ENCODE assay signal across 19 cellular contexts in genomic region chr7:90210475-90210874, GRCh38. TPM values are rescaled to one million over a fixed set of nuclear protein-coding genes. Genes with fewer than 3 reads are reported as not detected.
DNase-seq lines count a peak whose midpoint lies in the region; ATAC-seq, FAIRE-seq and TF ChIP-seq lines count a peak whose summit lies in the region.
"Had no signal": no experiment of that assay in that cellular context is flagged by ENCODE, and none has a peak within 500 bp of the region (broad histone marks: within the 10 kb centered on the region; RNA-seq: fewer than 3 reads in every experiment).

No MANE protein-coding gene starts in this region.

- TF ChIP-seq CTCF in HCT116 (IDR thresholded peaks at IDR 0.05 in 2 of 3, conservative IDR thresholded peaks at IDR 0.05 in 1 of 3; ENCODE audit: borderline replicate concordance in 1 of 3, insufficient read depth in 1 of 3, low read depth in 2 of 3, low read length in 2 of 3) = no peak
- no peak for TF ChIP-seq CTCF in astrocyte (IDR thresholded peaks at IDR 0.05; ENCODE audit: insufficient read depth, low read depth, low read length)
- TF ChIP-seq CTCF in liver (IDR thresholded peaks at IDR 0.05; ENCODE audit: low read depth, low read length, missing input control) = no peak
- no peak for TF ChIP-seq CTCF in endodermal cell (conservative IDR thresholded peaks at IDR 0.05)

- H3K27me3 Mint-ChIP-seq in astrocyte (ENCODE audit: low read depth, unreplicated experiment) = peaks cover 4% of the 10 kb centered on the region
- H3K27me3 Mint-ChIP-seq in activated T-helper 2 cell treated with anti-CD3 and anti-CD28 coated beads, Interferon-gamma antibody, Interleukin-2, Interleukin-4, amounts not matched to agents 10 μg/mL and 5 μg/mL and 100 μg/mL, durations not matched to agents 14 hours and 24 hours and 36 hours (ENCODE audit: low read depth) = peaks cover 27% of the 10 kb centered on the region
- H3K27me3 Mint-ChIP-seq in endodermal cell (ENCODE audit: insufficient read depth) = peaks cover 21% of the 10 kb centered on the region

- intact Hi-C loops in HCT116 (cut with micrococcal nuclease) = loop anchor here (2.0 to 5.0 kb wide), 2 partner anchors 32 to 53 kb away; no protein-coding TSS in a partner anchor
- intact Hi-C loops in activated T-helper 2 cell treated with anti-CD3 and anti-CD28 coated beads, Interferon-gamma antibody, Interleukin-2, Interleukin-4, amounts not matched to agents 10 μg/mL and 5 μg/mL and 100 μg/mL, durations not matched to agents 14 hours and 24 hours and 36 hours (cut with micrococcal nuclease) = no loop called here

- CTCF ChIA-PET in HCT116 (lab: Charles Lee) = interaction anchor here (1.0 kb wide), 1 partner anchor 54 kb away, joined by 3 read pairs; no protein-coding TSS in a partner anchor

- TF ChIP-seq RAD21 in HCT116 (IDR thresholded peaks at IDR 0.05; ENCODE audit: low read depth) (no peak), liver (IDR thresholded peaks at IDR 0.05) (no peak)

- RAD21 ChIA-PET in HCT116 (lab: Charles Lee; ENCODE audit: low non-redundant PET in 1 of 2, low total read pairs in 2 of 2, uncharacterized antibody in 2 of 2, unreplicated experiment in 2 of 2) = no interaction called here

- H3K27ac ChIP-seq in HCT116 (ENCODE audit: low read depth, low read length) (no peak overlapping the region), astrocyte (ENCODE audit: low read depth, low read length) (no peak overlapping the region), liver (ENCODE audit: low read depth in 1 of 2, low read length in 2 of 2) (no peak overlapping the region), stomach smooth muscle (ENCODE audit: low read length) (peak overlapping the region; percentile 84), endodermal cell (ENCODE audit: low read depth, low read length) (no peak overlapping the region)

- H2AFZ ChIP-seq in HCT116 (ENCODE audit: low read depth, low read length, poor library complexity, severe bottlenecking) = peak overlapping the region; percentile 38
- no peak overlapping the region for H2AFZ ChIP-seq in astrocyte (ENCODE audit: low read depth, low read length)

- WGBS in liver = 37% methylated on average over 5 of the region's 5 CpGs
- WGBS in endodermal cell (ENCODE audit: insufficient coverage in 1 of 2, insufficient read length in 1 of 2), 2 experiments = 40 to 73% methylated on average over 1 to 5 of the region's 5 CpGs

- H3K9me2 ChIP-seq in HCT116 (ENCODE audit: insufficient read depth) = no peaks in the 10 kb centered on the region

- no peaks in the 10 kb centered on the region for H3K9me3 Mint-ChIP-seq in astrocyte (ENCODE audit: unreplicated experiment)
- H3K9me3 Mint-ChIP-seq in activated T-helper 2 cell treated with anti-CD3 and anti-CD28 coated beads, Interferon-gamma antibody, Interleukin-2, Interleukin-4, amounts not matched to agents 10 μg/mL and 5 μg/mL and 100 μg/mL, durations not matched to agents 14 hours and 24 hours and 36 hours = no peaks in the 10 kb centered on the region
- H3K9me3 Mint-ChIP-seq in endodermal cell = no peaks in the 10 kb centered on the region
- H3K9me3 Mint-ChIP-seq: stimulated activated effector memory CD8-positive, alpha-beta T cell treated with anti-CD3 and anti-CD28 coated beads, Interleukin-12 subunit alpha, Interleukin-12 subunit beta, amount 100 ng/mL, for 72 hours had no signal

- no peak for ATAC-seq in HCT116

- H3K4me1 Mint-ChIP-seq in astrocyte (ENCODE audit: low read depth, unreplicated experiment) (peaks cover 5% of the 10 kb centered on the region), endodermal cell (peaks cover 13% of the 10 kb centered on the region)
- H3K4me1 Mint-ChIP-seq in activated T-helper 2 cell treated with anti-CD3 and anti-CD28 coated beads, Interferon-gamma antibody, Interleukin-2, Interleukin-4, amounts not matched to agents 10 μg/mL and 5 μg/mL and 100 μg/mL, durations not matched to agents 14 hours and 24 hours and 36 hours (ENCODE audit: low read depth) = no peaks in the 10 kb centered on the region
- H3K4me1 Mint-ChIP-seq: CD4-positive, CD25-positive, alpha-beta regulatory T cell; stimulated activated effector memory CD8-positive, alpha-beta T cell treated with anti-CD3 and anti-CD28 coated beads, Interleukin-12 subunit alpha, Interleukin-12 subunit beta, amount 100 ng/mL, for 72 hours had no signal

- no peak for DNase-seq in HCT116 (ENCODE audit: low read depth, low spot score)
- DNase-seq in astrocyte (ENCODE audit: low read depth) = no peak
- no peak for DNase-seq in pons (ENCODE audit: low spot score)
- DNase-seq in activated T-helper 2 cell treated with anti-CD3 and anti-CD28 coated beads, Interferon-gamma antibody, Interleukin-2, Interleukin-4, amounts not matched to agents 10 μg/mL and 5 μg/mL and 100 μg/mL, durations not matched to agents 14 hours and 24 hours and 36 hours (ENCODE audit: low spot score) = no peak
- no peak for DNase-seq in endodermal cell
- DNase-seq: activated CD4-positive, alpha-beta T cell treated with anti-CD3 and anti-CD28 coated beads, Interleukin-2, amount 50 U/mL, for 4 hours; CD4-positive, CD25-positive, alpha-beta regulatory T cell; MV-4-11; NCI-H345; stimulated activated CD4-positive, alpha-beta T cell treated with anti-CD3 and anti-CD28 coated beads, Interleukin-4, amount 100 ng/mL, for 1 hour had no signal

- TF ChIP-seq POLR2A in HCT116 (IDR thresholded peaks at IDR 0.05; ENCODE audit: borderline replicate concordance, extremely low read depth, insufficient read depth, insufficient read length) = no peak

- H3K9ac ChIP-seq in HCT116 (ENCODE audit: low read length) (no peak overlapping the region), astrocyte (ENCODE audit: low read length) (no peak overlapping the region), liver (ENCODE audit: low read depth in 1 of 2, low read length in 2 of 2) (peak overlapping the region in 1 of 2 donors; percentile 92), stomach smooth muscle (ENCODE audit: low read length in 2 of 2) (peak overlapping the region; percentile 71 to 89), endodermal cell (ENCODE audit: extremely low read depth, low read length, poor library complexity, severe bottlenecking) (no peak overlapping the region)
- H3K9ac ChIP-seq: parathyroid adenoma had no signal

- H4K20me1 ChIP-seq in HCT116 (ENCODE audit: insufficient read depth) (no peaks in the 10 kb centered on the region), astrocyte (ENCODE audit: insufficient read depth, low read length) (no peaks in the 10 kb centered on the region)

- no peaks in the 10 kb centered on the region for H3K9me3 ChIP-seq in HCT116 (ENCODE audit: control insufficient read depth in 1 of 2, insufficient read depth in 1 of 2, low read depth in 1 of 2, low read length in 2 of 2)
- H3K9me3 ChIP-seq in astrocyte (ENCODE audit: insufficient read depth, low read depth, low read length) = no peaks in the 10 kb centered on the region
- H3K9me3 ChIP-seq in liver (ENCODE audit: control insufficient read depth in 4 of 4, low read length in 3 of 4) = no peaks in the 10 kb centered on the region
- H3K9me3 ChIP-seq in stomach smooth muscle (ENCODE audit: control insufficient read depth in 2 of 2, low read length in 2 of 2) = no peaks in the 10 kb centered on the region
- H3K9me3 ChIP-seq in endodermal cell (ENCODE audit: control insufficient read depth, low read length) = no peaks in the 10 kb centered on the region

- POLR2A ChIA-PET in HCT116 (lab: Charles Lee) = no interaction called here

- peak overlapping the region; percentile 82 for H3K4me3 Mint-ChIP-seq in astrocyte (ENCODE audit: unreplicated experiment)
- no peak overlapping the region for H3K4me3 Mint-ChIP-seq in activated T-helper 2 cell treated with anti-CD3 and anti-CD28 coated beads, Interferon-gamma antibody, Interleukin-2, Interleukin-4, amounts not matched to agents 10 μg/mL and 5 μg/mL and 100 μg/mL, durations not matched to agents 14 hours and 24 hours and 36 hours (ENCODE audit: low read depth)
- H3K4me3 Mint-ChIP-seq in endodermal cell = no peak overlapping the region

- no peak for FAIRE-seq in astrocyte (lab: Jason Lieb, UNC)
- FAIRE-seq: endometrium, G401.6, GM18507 had no signal

- H3K36me3 ChIP-seq in HCT116 (ENCODE audit: control insufficient read depth in 1 of 2, insufficient read depth in 2 of 2, low read length in 2 of 2) (no peaks in the 10 kb centered on the region), astrocyte (ENCODE audit: insufficient read depth, low read length) (no peaks in the 10 kb centered on the region), liver (ENCODE audit: control insufficient read depth in 4 of 4, insufficient read depth in 3 of 4, low read depth in 1 of 4, low read length in 3 of 4) (no peaks in the 10 kb centered on the region), stomach smooth muscle (ENCODE audit: control insufficient read depth in 2 of 2, insufficient read depth in 2 of 2, low read length in 2 of 2) (no peaks in the 10 kb centered on the region), endodermal cell (ENCODE audit: control insufficient read depth, insufficient read depth, low read length) (no peaks in the 10 kb centered on the region)

- H3K79me2 ChIP-seq in HCT116 (ENCODE audit: insufficient read depth, low read length) = peaks cover 4% of the 10 kb centered on the region; the same call in 1 of the 2 replicates
- no peaks in the 10 kb centered on the region for H3K79me2 ChIP-seq in astrocyte (ENCODE audit: insufficient read depth, low read length)
- H3K79me2 ChIP-seq: parathyroid adenoma had no signal

- peaks cover 9 to 22% of the 10 kb centered on the region in 2 experiments for H3K4me1 ChIP-seq in HCT116 (ENCODE audit: control insufficient read depth in 1 of 2, insufficient read depth in 2 of 2, low read length in 2 of 2)
- peaks cover 12% of the 10 kb centered on the region for H3K4me1 ChIP-seq in astrocyte (ENCODE audit: insufficient read depth, low read length)
- peaks cover 0 to 22% (median 13%) of the 10 kb centered on the region in 4 donors for H3K4me1 ChIP-seq in liver (ENCODE audit: control insufficient read depth in 4 of 4, insufficient read depth in 4 of 4, low read length in 3 of 4)
- H3K4me1 ChIP-seq in stomach smooth muscle (ENCODE audit: control insufficient read depth, insufficient read depth, low read length) = peaks cover 13% of the 10 kb centered on the region
- H3K4me1 ChIP-seq in endodermal cell (ENCODE audit: control insufficient read depth, insufficient read depth, low read length) = no peaks in the 10 kb centered on the region

- H3K36me3 Mint-ChIP-seq in astrocyte (ENCODE audit: low read depth, unreplicated experiment) (no peaks in the 10 kb centered on the region), endodermal cell (ENCODE audit: low read depth) (no peaks in the 10 kb centered on the region)
- H3K36me3 Mint-ChIP-seq in activated T-helper 2 cell treated with anti-CD3 and anti-CD28 coated beads, Interferon-gamma antibody, Interleukin-2, Interleukin-4, amounts not matched to agents 10 μg/mL and 5 μg/mL and 100 μg/mL, durations not matched to agents 14 hours and 24 hours and 36 hours (ENCODE audit: low read depth) = no peaks in the 10 kb centered on the region
- H3K36me3 Mint-ChIP-seq: CD4-positive, CD25-positive, alpha-beta regulatory T cell; stimulated activated effector memory CD8-positive, alpha-beta T cell treated with anti-CD3 and anti-CD28 coated beads, Interleukin-12 subunit alpha, Interleukin-12 subunit beta, amount 100 ng/mL, for 72 hours had no signal

- H3K27ac Mint-ChIP-seq in astrocyte (ENCODE audit: unreplicated experiment) (no peak overlapping the region), endodermal cell (no peak overlapping the region)
- no peak overlapping the region for H3K27ac Mint-ChIP-seq in activated T-helper 2 cell treated with anti-CD3 and anti-CD28 coated beads, Interferon-gamma antibody, Interleukin-2, Interleukin-4, amounts not matched to agents 10 μg/mL and 5 μg/mL and 100 μg/mL, durations not matched to agents 14 hours and 24 hours and 36 hours
- H3K27ac Mint-ChIP-seq: CD4-positive, CD25-positive, alpha-beta regulatory T cell; stimulated activated effector memory CD8-positive, alpha-beta T cell treated with anti-CD3 and anti-CD28 coated beads, Interleukin-12 subunit alpha, Interleukin-12 subunit beta, amount 100 ng/mL, for 72 hours had no signal

- BruUV-seq in HCT116 (replicated peaks; lab: Mats Ljungman, UMichigan) = no TSS peak

- no peaks in the 10 kb centered on the region for H3K27me3 ChIP-seq in HCT116 (ENCODE audit: insufficient read depth, low read length)
- H3K27me3 ChIP-seq in astrocyte (ENCODE audit: insufficient read depth, low read length) = peaks cover 5% of the 10 kb centered on the region
- no peaks in the 10 kb centered on the region for H3K27me3 ChIP-seq in liver (ENCODE audit: control insufficient read depth in 4 of 4, insufficient read depth in 4 of 4, low read length in 3 of 4)
- no peaks in the 10 kb centered on the region for H3K27me3 ChIP-seq in stomach smooth muscle (ENCODE audit: control insufficient read depth in 1 of 2, insufficient read depth in 2 of 2, low read length in 2 of 2)
- H3K27me3 ChIP-seq in endodermal cell (ENCODE audit: control insufficient read depth, insufficient read depth, low read length, poor library complexity, severe bottlenecking) = peaks cover 19% of the 10 kb centered on the region

- H3K4me3 ChIP-seq in HCT116 (replicated peaks in 1 of 2; ENCODE audit: low read depth in 1 of 2, low read length in 2 of 2) = no peak overlapping the region
- H3K4me3 ChIP-seq in astrocyte (ENCODE audit: insufficient read depth, low read depth, low read length) = no peak overlapping the region
- peak overlapping the region in 1 of 3 donors; percentile 73 for H3K4me3 ChIP-seq in liver (ENCODE audit: low read depth in 1 of 3, low read length in 3 of 3)
- peak overlapping the region; percentile 86 to 95 for H3K4me3 ChIP-seq in stomach smooth muscle (ENCODE audit: low read length in 2 of 2)
- no peak overlapping the region for H3K4me3 ChIP-seq in endodermal cell (ENCODE audit: low read length)
- H3K4me3 ChIP-seq: lung had no signal

- no peak overlapping the region for H3K4me2 ChIP-seq in HCT116 (ENCODE audit: low read length)
- no peak overlapping the region for H3K4me2 ChIP-seq in astrocyte (ENCODE audit: low read length)

RNA-seq across cellular contexts. Expression of gene STEAP2, which starts 1.1 kb away (rescaled TPM):
- total RNA-seq in HCT116 (2021; ENCODE audit: unreplicated experiment) (13.4 TPM), astrocyte (2.3 and 3.4 TPM in 2 replicates), liver (10 to 100 TPM in 1 of 2 donors, 1 to 10 TPM in 1; 8.0 to 25.9 TPM), endodermal cell (10 to 100 TPM in 1 of 2 donors, 1 to 10 TPM in 1; 4.0 to 11.0 TPM)
- 2.7 and 4.9 TPM in 2 replicates for polyA plus RNA-seq in HCT116 (2012)
- 1 to 10 TPM; 1.2 to 2.3 TPM for polyA plus RNA-seq in liver
- total RNA-seq in activated T-helper 2 cell treated with anti-CD3 and anti-CD28 coated beads, Interferon-gamma antibody, Interleukin-2, Interleukin-4, amounts not matched to agents 10 μg/mL and 5 μg/mL and 100 μg/mL, durations not matched to agents 14 hours and 24 hours and 36 hours = not detected in 2 replicates
- 3.0 TPM for polyA plus RNA-seq in endodermal cell (2013, experiment 1 of 2)
- 1.8 TPM for polyA plus RNA-seq in endodermal cell (2013, experiment 2 of 2)
- total RNA-seq: CD4-positive, CD25-positive, alpha-beta regulatory T cell had no signal
- polyA plus RNA-seq: CD4-positive, CD25-positive, alpha-beta regulatory T cell had no signal

RNA-seq across cellular contexts. Expression of gene CFAP69, which starts 34.5 kb away (rescaled TPM):
- total RNA-seq in HCT116 (2021; ENCODE audit: unreplicated experiment) = 4.1 TPM
- polyA plus RNA-seq in HCT116 (2012) = 1.5 and 1.6 TPM in 2 replicates
- total RNA-seq in astrocyte = 1.1 and 2.0 TPM in 2 replicates
- total RNA-seq in liver = 10 to 100 TPM in 1 of 2 donors, 1 to 10 TPM in 1; 4.0 to 11.7 TPM
- polyA plus RNA-seq in liver = 1 to 10 TPM; 1.2 to 4.1 TPM
- 0.34 and 0.51 TPM in 2 replicates for total RNA-seq in activated T-helper 2 cell treated with anti-CD3 and anti-CD28 coated beads, Interferon-gamma antibody, Interleukin-2, Interleukin-4, amounts not matched to agents 10 μg/mL and 5 μg/mL and 100 μg/mL, durations not matched to agents 14 hours and 24 hours and 36 hours
- 1 to 10 TPM; 4.9 to 6.6 TPM for total RNA-seq in endodermal cell
- 4.1 TPM for polyA plus RNA-seq in endodermal cell (2013, experiment 1 of 2)
- polyA plus RNA-seq in endodermal cell (2013, experiment 2 of 2) = 3.3 TPM
- total RNA-seq: CD4-positive, CD25-positive, alpha-beta regulatory T cell; T-helper 2 cell treated with Interferon-gamma antibody and Interleukin-4, amounts not matched to agents 100 ng/mL and 5 ng/mL, for 36 hours had no signal
- polyA plus RNA-seq: CD4-positive, CD25-positive, alpha-beta regulatory T cell had no signal

RNA-seq across cellular contexts. Expression of gene STEAP1, which starts 56.2 kb away (rescaled TPM):
- 18.8 TPM for total RNA-seq in HCT116 (2021; ENCODE audit: unreplicated experiment)
- polyA plus RNA-seq in HCT116 (2012) = 8.4 and 15.2 TPM in 2 replicates
- total RNA-seq in astrocyte = 5.0 and 6.2 TPM in 2 replicates
- total RNA-seq in liver = 10 to 100 TPM; 28.5 to 37.1 TPM
- polyA plus RNA-seq in liver = 10 to 100 TPM; 20.0 to 30.8 TPM
- total RNA-seq in activated T-helper 2 cell treated with anti-CD3 and anti-CD28 coated beads, Interferon-gamma antibody, Interleukin-2, Interleukin-4, amounts not matched to agents 10 μg/mL and 5 μg/mL and 100 μg/mL, durations not matched to agents 14 hours and 24 hours and 36 hours = 0.46 and 0.50 TPM in 2 replicates
- total RNA-seq in endodermal cell = 1 to 10 TPM in 1 of 2 donors, under 1 TPM in 1; 0.66 to 3.8 TPM
- 3.7 TPM for polyA plus RNA-seq in endodermal cell (2013, experiment 1 of 2)
- 2.5 TPM for polyA plus RNA-seq in endodermal cell (2013, experiment 2 of 2)
- total RNA-seq: CD4-positive, CD25-positive, alpha-beta regulatory T cell; T-helper 2 cell treated with Interferon-gamma antibody and Interleukin-4, amounts not matched to agents 100 ng/mL and 5 ng/mL, for 36 hours had no signal
- polyA plus RNA-seq: CD4-positive, CD25-positive, alpha-beta regulatory T cell had no signal

Comparison
In these comparisons a context has a peak if more than half of its experiments do, and no peak if none do; other contexts are left out.
1. H3K4me3 ChIP-seq: peak in stomach smooth muscle (2 of 2); none in HCT116 (0 of 2), astrocyte (single experiment) and endodermal cell (single experiment).
2. H3K9ac ChIP-seq: peak in stomach smooth muscle (2 of 2); none in HCT116 (single experiment), astrocyte (single experiment) and endodermal cell (single experiment).